ENCODE assay signal across 10 cellular contexts in genomic region chr17:72719582-72720493, GRCh38.
DNase-seq lines count a peak whose midpoint lies in the region; ATAC-seq and TF ChIP-seq lines count a peak whose summit lies in the region.
"Had no signal": no experiment of that assay in that cellular context is flagged by ENCODE, and none has a peak within 500 bp of the region (broad histone marks: within the 10 kb centered on the region; RNA-seq: fewer than 3 reads in every experiment).

No MANE protein-coding gene starts in this region.

- intact Hi-C loops in lower leg skin (cut with DNase I; ENCODE audit: low total_unique reads): loop anchor here (10.0 kb wide), 2 partner anchors 155 to 435 kb away; no protein-coding TSS in a partner anchor

- ATAC-seq in HG02610 (IDR thresholded peaks at IDR 0.05; ENCODE audit: unreplicated experiment): peak; percentile 79
- ATAC-seq in WTC11: no peak
- peak; percentile 90 for ATAC-seq in effector memory CD8-positive, alpha-beta T cell (replicated peaks)
- ATAC-seq in GM18505 (IDR thresholded peaks at IDR 0.05; ENCODE audit: unreplicated experiment): no peak
- no peak for ATAC-seq in HG02588 (IDR thresholded peaks at IDR 0.05; ENCODE audit: unreplicated experiment)

- no peak for TF ChIP-seq CTCF in WTC11 (IDR thresholded peaks at IDR 0.05)
- TF ChIP-seq CTCF in lower leg skin (IDR thresholded peaks at IDR 0.05): no peak

- H3K4me3 Mint-ChIP-seq in WTC11: no peak overlapping the region
- peak overlapping the region; percentile 84 to 85 for H3K4me3 Mint-ChIP-seq in effector memory CD8-positive, alpha-beta T cell

- no peak overlapping the region for H3K27ac Mint-ChIP-seq in WTC11
- H3K27ac Mint-ChIP-seq in effector memory CD8-positive, alpha-beta T cell: peak overlapping the region; percentile 96

- no peaks in the 10 kb centered on the region for H3K27me3 Mint-ChIP-seq in WTC11 (ENCODE audit: low read depth)
- no peaks in the 10 kb centered on the region for H3K27me3 Mint-ChIP-seq in effector memory CD8-positive, alpha-beta T cell

- POLR2A ChIA-PET in WTC11 (lab: Charles Lee): no interaction called here

- CTCF ChIA-PET in WTC11 (lab: Charles Lee): interaction anchor here (0.8 to 4.3 kb wide), 4 partner anchors 117 to 266 kb away, joined by 3 to 33 read pairs (median 16); no protein-coding TSS in a partner anchor

- TF ChIP-seq POLR2A in lower leg skin (IDR thresholded peaks at IDR 0.05): no peak
- TF ChIP-seq POLR2A in GM18505 (IDR thresholded peaks at IDR 0.05; ENCODE audit: borderline replicate concordance, extremely low read depth, insufficient read depth, insufficient read length): no peak

- 71 to 79% methylated on average over 25 of the region's 25 CpGs for WGBS in lower leg skin, 2 donors

- peaks cover 46% of the 10 kb centered on the region for H3K4me1 Mint-ChIP-seq in WTC11
- H3K4me1 Mint-ChIP-seq in effector memory CD8-positive, alpha-beta T cell (ENCODE audit: low read depth in 2 of 2): peaks cover 16 to 20% of the 10 kb centered on the region in 2 donors

- no peak for DNase-seq in WTC11 (ENCODE audit: low spot score)
- DNase-seq in effector memory CD8-positive, alpha-beta T cell: peak; percentile 19 to 31 (median 20)
- peak; percentile 43 to 53 for DNase-seq in stimulated activated CD8-positive, alpha-beta memory T cell treated with anti-CD3 and anti-CD28 coated beads, Interleukin-2, amount 100 ng/mL, for 48 hours (ENCODE audit: low read depth in 2 of 2)
- DNase-seq in lower leg skin (ENCODE audit: low spot score in 2 of 2): no peak
- no peak for DNase-seq in HUDEP-2 (lab: John Stamatoyannopoulos, UW; ENCODE audit: unreplicated experiment in 76 of 76)
- DNase-seq: glutamatergic neuron, RPMI8226 had no signal

- no peak overlapping the region for H3K4me3 ChIP-seq in lower leg skin (ENCODE audit: low read depth, poor library complexity, severe bottlenecking)

- H3K36me3 Mint-ChIP-seq in WTC11: no peaks in the 10 kb centered on the region
- H3K36me3 Mint-ChIP-seq in effector memory CD8-positive, alpha-beta T cell (ENCODE audit: insufficient read depth): peaks cover 6% of the 10 kb centered on the region

- H3K9me3 Mint-ChIP-seq in WTC11: no peaks in the 10 kb centered on the region
- H3K9me3 Mint-ChIP-seq in effector memory CD8-positive, alpha-beta T cell: no peaks in the 10 kb centered on the region

TF ChIP-seq in WTC11, 78 proteins besides CTCF, POLR2A, EP300 and RAD21:
- TF ChIP-seq, protein P1, sequence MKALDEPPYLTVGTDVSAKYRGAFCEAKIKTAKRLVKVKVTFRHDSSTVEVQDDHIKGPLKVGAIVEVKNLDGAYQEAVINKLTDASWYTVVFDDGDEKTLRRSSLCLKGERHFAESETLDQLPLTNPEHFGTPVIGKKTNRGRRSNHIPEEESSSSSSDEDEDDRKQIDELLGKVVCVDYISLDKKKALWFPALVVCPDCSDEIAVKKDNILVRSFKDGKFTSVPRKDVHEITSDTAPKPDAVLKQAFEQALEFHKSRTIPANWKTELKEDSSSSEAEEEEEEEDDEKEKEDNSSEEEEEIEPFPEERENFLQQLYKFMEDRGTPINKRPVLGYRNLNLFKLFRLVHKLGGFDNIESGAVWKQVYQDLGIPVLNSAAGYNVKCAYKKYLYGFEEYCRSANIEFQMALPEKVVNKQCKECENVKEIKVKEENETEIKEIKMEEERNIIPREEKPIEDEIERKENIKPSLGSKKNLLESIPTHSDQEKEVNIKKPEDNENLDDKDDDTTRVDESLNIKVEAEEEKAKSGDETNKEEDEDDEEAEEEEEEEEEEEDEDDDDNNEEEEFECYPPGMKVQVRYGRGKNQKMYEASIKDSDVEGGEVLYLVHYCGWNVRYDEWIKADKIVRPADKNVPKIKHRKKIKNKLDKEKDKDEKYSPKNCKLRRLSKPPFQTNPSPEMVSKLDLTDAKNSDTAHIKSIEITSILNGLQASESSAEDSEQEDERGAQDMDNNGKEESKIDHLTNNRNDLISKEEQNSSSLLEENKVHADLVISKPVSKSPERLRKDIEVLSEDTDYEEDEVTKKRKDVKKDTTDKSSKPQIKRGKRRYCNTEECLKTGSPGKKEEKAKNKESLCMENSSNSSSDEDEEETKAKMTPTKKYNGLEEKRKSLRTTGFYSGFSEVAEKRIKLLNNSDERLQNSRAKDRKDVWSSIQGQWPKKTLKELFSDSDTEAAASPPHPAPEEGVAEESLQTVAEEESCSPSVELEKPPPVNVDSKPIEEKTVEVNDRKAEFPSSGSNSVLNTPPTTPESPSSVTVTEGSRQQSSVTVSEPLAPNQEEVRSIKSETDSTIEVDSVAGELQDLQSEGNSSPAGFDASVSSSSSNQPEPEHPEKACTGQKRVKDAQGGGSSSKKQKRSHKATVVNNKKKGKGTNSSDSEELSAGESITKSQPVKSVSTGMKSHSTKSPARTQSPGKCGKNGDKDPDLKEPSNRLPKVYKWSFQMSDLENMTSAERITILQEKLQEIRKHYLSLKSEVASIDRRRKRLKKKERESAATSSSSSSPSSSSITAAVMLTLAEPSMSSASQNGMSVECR (CRISPR knock-in tag; IDR thresholded peaks at IDR 0.05; ENCODE audit: borderline replicate concordance): no peak
- TF ChIP-seq ZNF138 (CRISPR knock-in tag; conservative IDR thresholded peaks at IDR 0.05) (0 out of 2 replicates have a peak, but pooled peaks have one; percentile 22), GABPB1 (CRISPR knock-in tag; IDR thresholded peaks at IDR 0.05) (no peak)
TF ChIP-seq in WTC11: peak in this region for 1.

Comparison
In these comparisons a context has a peak if more than half of its experiments do, and no peak if none do; other contexts are left out.
1. ATAC-seq: peak in HG02610 (single experiment) and effector memory CD8-positive, alpha-beta T cell (single experiment); none in WTC11 (single experiment), GM18505 (single experiment) and HG02588 (single experiment).
2. DNase-seq: peak in effector memory CD8-positive, alpha-beta T cell (3 of 3) and stimulated activated CD8-positive, alpha-beta memory T cell treated with anti-CD3 and anti-CD28 coated beads, Interleukin-2, amount 100 ng/mL, for 48 hours (2 of 2); none in WTC11 (single experiment), lower leg skin (0 of 2) and HUDEP-2 (0 of 76).